15 cellular contexts compared by ENCODE assay signal in genomic region chr11:132111781-132112380, GRCh38.
DNase-seq lines count a peak whose midpoint lies in the region; ATAC-seq, FAIRE-seq and TF ChIP-seq lines count a peak whose summit lies in the region.
"Had no signal": no experiment of that assay in that cellular context is flagged by ENCODE, and none has a peak within 500 bp of the region (broad histone marks: within the 10 kb centered on the region; RNA-seq: fewer than 3 reads in every experiment).

No MANE protein-coding gene starts in this region.

- TF ChIP-seq EP300 in sigmoid colon (IDR thresholded peaks at IDR 0.05): no peak

- H3K9me3 Mint-ChIP-seq in astrocyte (ENCODE audit: unreplicated experiment): no peaks in the 10 kb centered on the region

- no peak for TF ChIP-seq CTCF in astrocyte (IDR thresholded peaks at IDR 0.05; ENCODE audit: insufficient read depth, low read depth, low read length)
- TF ChIP-seq CTCF in sigmoid colon (IDR thresholded peaks at IDR 0.05): no peak

- peaks cover 14% of the 10 kb centered on the region for H3K36me3 Mint-ChIP-seq in astrocyte (ENCODE audit: low read depth, unreplicated experiment)
- H3K36me3 Mint-ChIP-seq: naive thymus-derived CD4-positive, alpha-beta T cell had no signal

- H3K79me2 ChIP-seq in astrocyte (ENCODE audit: insufficient read depth, low read length): peaks cover 32% of the 10 kb centered on the region

- peak overlapping the region; percentile 68 for H3K27ac Mint-ChIP-seq in astrocyte (ENCODE audit: unreplicated experiment)
- H3K27ac Mint-ChIP-seq: naive thymus-derived CD4-positive, alpha-beta T cell had no signal

- no peak overlapping the region for H3K4me3 Mint-ChIP-seq in astrocyte (ENCODE audit: unreplicated experiment)
- H3K4me3 Mint-ChIP-seq: naive thymus-derived CD4-positive, alpha-beta T cell had no signal

- H3K27me3 ChIP-seq in astrocyte (ENCODE audit: insufficient read depth, low read length): no peaks in the 10 kb centered on the region
- no peaks in the 10 kb centered on the region for H3K27me3 ChIP-seq in sigmoid colon
- H3K27me3 ChIP-seq: body of pancreas had no signal

- H4K20me1 ChIP-seq in astrocyte (ENCODE audit: insufficient read depth, low read length): no peaks in the 10 kb centered on the region

- H2AFZ ChIP-seq in astrocyte (ENCODE audit: low read depth, low read length): no peak overlapping the region

- peak overlapping the region; percentile 65 for H3K27ac ChIP-seq in astrocyte (ENCODE audit: low read depth, low read length)
- H3K27ac ChIP-seq in sigmoid colon: peak overlapping the region in 3 of 4 donors; percentile 1 to 58 (median 18)
- H3K27ac ChIP-seq: body of pancreas, thoracic aorta had no signal

- DNase-seq in GM04503 (ENCODE audit: low read depth): peak; percentile 81
- DNase-seq in astrocyte (ENCODE audit: low read depth): peak; percentile 92
- no peak for DNase-seq in Right ventricle myocardium superior
- no peak for DNase-seq in sigmoid colon
- no peak for DNase-seq in activated CD8-positive, alpha-beta memory T cell treated with anti-CD3 and anti-CD28 coated beads, Interleukin-2, amount 50 U/mL, for 4 hours
- DNase-seq: activated CD8-positive, alpha-beta memory T cell treated with anti-CD3 and anti-CD28 coated beads for 24 hours; KG1; naive thymus-derived CD4-positive, alpha-beta T cell; NCI-H510A; stimulated activated CD4-positive, alpha-beta T cell treated with anti-CD3 and anti-CD28 coated beads, Interleukin-2, amount 100 ng/mL, for 48 hours had no signal

- TF ChIP-seq POLR2A in sigmoid colon (IDR thresholded peaks at IDR 0.05): no peak

- 65 to 75% methylated on average over 6 of the region's 6 CpGs for WGBS in sigmoid colon, 2 donors

- no peaks in the 10 kb centered on the region for H3K27me3 Mint-ChIP-seq in astrocyte (ENCODE audit: low read depth, unreplicated experiment)
- H3K27me3 Mint-ChIP-seq: naive thymus-derived CD4-positive, alpha-beta T cell had no signal

- H3K36me3 ChIP-seq in astrocyte (ENCODE audit: insufficient read depth, low read length) (no peaks in the 10 kb centered on the region), sigmoid colon (no peaks in the 10 kb centered on the region)
- H3K36me3 ChIP-seq: thoracic aorta had no signal

- H3K4me2 ChIP-seq in astrocyte (ENCODE audit: low read length): peak overlapping the region; percentile 68

- H3K4me1 Mint-ChIP-seq in astrocyte (ENCODE audit: low read depth, unreplicated experiment): peaks cover 41% of the 10 kb centered on the region
- H3K4me1 Mint-ChIP-seq: naive thymus-derived CD4-positive, alpha-beta T cell had no signal

- H3K9ac ChIP-seq in astrocyte (ENCODE audit: low read length): peak overlapping the region; percentile 65

- FAIRE-seq in astrocyte (lab: Jason Lieb, UNC): peak; percentile 100

- no peak overlapping the region for H3K4me3 ChIP-seq in astrocyte (ENCODE audit: insufficient read depth, low read depth, low read length)
- H3K4me3 ChIP-seq in sigmoid colon: no peak overlapping the region
- H3K4me3 ChIP-seq: body of pancreas, thoracic aorta had no signal

- intact Hi-C loops in Right ventricle myocardium superior (cut with DNase I): loop anchor here (5.0 kb wide), 1 partner anchor 290 kb away; no protein-coding TSS in a partner anchor
- intact Hi-C loops in sigmoid colon (cut with DNase I): no loop called here

- H3K4me1 ChIP-seq in astrocyte (ENCODE audit: insufficient read depth, low read length) (peaks cover 42% of the 10 kb centered on the region), sigmoid colon (peaks cover 0 to 8% (median 4%) of the 10 kb centered on the region in 4 donors)
- H3K4me1 ChIP-seq: body of pancreas had no signal

- ATAC-seq in Right ventricle myocardium superior (ENCODE audit: poor library complexity) (peak; percentile 73), esophagus mucosa (no peak), HG02623 (IDR thresholded peaks at IDR 0.05; ENCODE audit: unreplicated experiment) (no peak), HG02759 (IDR thresholded peaks at IDR 0.05; ENCODE audit: unreplicated experiment) (no peak)
- ATAC-seq: naive thymus-derived CD4-positive, alpha-beta T cell had no signal

- H3K9me3 ChIP-seq in astrocyte (ENCODE audit: insufficient read depth, low read depth, low read length) (no peaks in the 10 kb centered on the region), sigmoid colon (no peaks in the 10 kb centered on the region)
- H3K9me3 ChIP-seq: body of pancreas, thoracic aorta had no signal

Comparison
In these comparisons a context has a peak if more than half of its experiments do, and no peak if none do; other contexts are left out.
1. DNase-seq: peak in GM04503 (single experiment) and astrocyte (single experiment); none in Right ventricle myocardium superior (single experiment), sigmoid colon (single experiment) and activated CD8-positive, alpha-beta memory T cell treated with anti-CD3 and anti-CD28 coated beads, Interleukin-2, amount 50 U/mL, for 4 hours (single experiment).